ENCODE assay signal across 13 cellular contexts in the genomic region with DNA sequence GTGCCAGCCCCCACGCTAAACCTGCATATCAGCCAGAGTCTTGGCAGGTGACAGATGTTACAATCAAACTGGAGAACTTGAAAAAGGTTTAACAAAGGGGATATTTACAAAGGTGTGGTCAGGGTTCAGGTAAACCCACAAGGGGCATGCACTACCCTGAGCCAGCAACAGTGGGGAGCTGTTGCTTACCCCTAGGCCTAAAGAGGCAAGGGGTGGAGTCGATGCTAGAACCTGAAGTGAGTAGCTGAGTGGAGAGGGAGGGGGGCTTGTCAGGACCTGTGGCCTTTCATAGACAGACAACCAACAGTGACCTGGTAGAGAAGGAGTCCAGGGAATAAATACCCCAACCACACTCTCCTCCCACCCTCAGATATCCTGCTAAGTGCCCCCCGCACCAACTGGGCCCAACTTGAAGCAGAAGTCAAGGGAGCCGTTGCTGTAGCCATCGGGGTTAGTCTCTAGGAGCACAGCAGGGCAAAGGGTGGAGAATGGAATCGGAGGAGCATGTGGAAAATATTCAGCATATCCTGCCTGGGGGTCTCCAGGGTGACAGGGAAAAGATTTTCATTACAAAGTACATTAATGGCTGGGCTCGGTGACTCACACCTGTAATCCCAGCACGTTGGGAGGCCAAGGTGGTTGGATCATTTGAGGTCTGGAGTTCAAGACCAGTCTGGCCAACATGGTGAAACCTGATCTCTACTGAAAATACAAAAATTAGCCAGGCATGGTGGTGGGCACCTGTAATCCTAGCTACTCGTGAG.
"Had no signal": no experiment of that assay in that cellular context is flagged by ENCODE, and none has a peak within 500 bp of the region (broad histone marks: within the 10 kb centered on the region; RNA-seq: fewer than 3 reads in every experiment).

No MANE protein-coding gene starts in this region.

- H3K9me3 ChIP-seq: ascending aorta, gastrocnemius medialis, lower lobe of right lung, tibial nerve had no signal

- H3K27me3 ChIP-seq: ascending aorta, gastrocnemius medialis, tibial nerve had no signal

- H3K36me3 ChIP-seq: ascending aorta, gastrocnemius medialis, lower lobe of right lung, tibial nerve, WERI-Rb-1 had no signal

- H3K4me3 ChIP-seq: ascending aorta, gastrocnemius medialis, lower lobe of right lung, tibial nerve had no signal

- ATAC-seq: esophagus mucosa, gastrocnemius medialis, left colon, lower lobe of right lung had no signal

- DNase-seq: activated CD4-positive, alpha-beta T cell treated with anti-CD3 and anti-CD28 coated beads, Interleukin-2, amount 50 U/mL, for 48 hours; activated gamma-delta T cell; cortex of kidney; gastrocnemius medialis; left colon; lower lobe of right lung; nucleus accumbens; stimulated activated naive CD4-positive, alpha-beta T cell treated with Interleukin-2 at 50 U/mL for 16 hours; substantia nigra; WERI-Rb-1 had no signal

- H3K27ac ChIP-seq: ascending aorta, lower lobe of right lung, tibial nerve, WERI-Rb-1 had no signal
